1 cellular context compared by ENCODE assay signal in genomic region chr19:4431808-4432674, GRCh38.
TF ChIP-seq lines count a peak whose summit lies in the region.

No MANE protein-coding gene starts in this region.

TF ChIP-seq in K562, 482 proteins besides CTCF, POLR2A, EP300 and RAD21:
- TF ChIP-seq BRD9 (IDR thresholded peaks at IDR 0.05; ENCODE audit: low read depth, partially characterized antibody) (no peak), ILK (tag; IDR thresholded peaks at IDR 0.05; ENCODE audit: borderline replicate concordance, low read depth) (no peak), POLR2G (IDR thresholded peaks at IDR 0.05; ENCODE audit: low read depth, low read length) (peak; percentile 65), MCM3 (IDR thresholded peaks at IDR 0.05) (no peak), ZNF23 (CRISPR knock-in tag; IDR thresholded peaks at IDR 0.05) (no peak), ZFPM2 (CRISPR knock-in tag; IDR thresholded peaks at IDR 0.05) (no peak), RBM22 (IDR thresholded peaks at IDR 0.05; ENCODE audit: low read depth, low read length, poor library complexity, severe bottlenecking) (peak; percentile 75), STAT5B (CRISPR knock-in tag; IDR thresholded peaks at IDR 0.05) (no peak), HDAC2 (IDR thresholded peaks at IDR 0.05) (no peak), NRF1 (conservative IDR thresholded peaks at IDR 0.05 in 1 of 2, IDR thresholded peaks at IDR 0.05 in 1 of 2) (no peak), NR1H2 (CRISPR knock-in tag; IDR thresholded peaks at IDR 0.05) (no peak), ZNF212 (CRISPR knock-in tag; IDR thresholded peaks at IDR 0.05) (no peak), TFAP4 (CRISPR knock-in tag; IDR thresholded peaks at IDR 0.05; ENCODE audit: borderline replicate concordance) (no peak), E2F4 (CRISPR knock-in tag; IDR thresholded peaks at IDR 0.05; ENCODE audit: low read depth) (no peak), AFF4 (CRISPR knock-in tag; IDR thresholded peaks at IDR 0.05) (no peak), NR3C1 (CRISPR knock-in tag; IDR thresholded peaks at IDR 0.05) (no peak), POLR3G (IDR thresholded peaks at IDR 0.05; ENCODE audit: extremely low read depth, insufficient read length, insufficient replicate concordance) (no peak), ZBTB5 (IDR thresholded peaks at IDR 0.05) (no peak), EGR1 (conservative IDR thresholded peaks at IDR 0.05) (0 out of 2 replicates have a peak, but pooled peaks have one; percentile 12), SRSF3 (IDR thresholded peaks at IDR 0.05; ENCODE audit: insufficient read depth, low read length) (no peak), ZNF436 (CRISPR knock-in tag; IDR thresholded peaks at IDR 0.05) (no peak), ZNF280B (CRISPR knock-in tag; IDR thresholded peaks at IDR 0.05) (no peak), MED1 (CRISPR knock-in tag; IDR thresholded peaks at IDR 0.05; ENCODE audit: borderline replicate concordance) (no peak), ZNF57 (CRISPR knock-in tag; IDR thresholded peaks at IDR 0.05) (no peak), PTBP1 (IDR thresholded peaks at IDR 0.05; ENCODE audit: low read depth, low read length) (no peak), TBL1XR1 (IDR thresholded peaks at IDR 0.05; ENCODE audit: low read length in 2 of 2) (no peak), SUPT5H (IDR thresholded peaks at IDR 0.05) (0 out of 2 replicates have a peak, but pooled peaks have one; percentile 19), FOXK2 (conservative IDR thresholded peaks at IDR 0.05 in 1 of 2, IDR thresholded peaks at IDR 0.05 in 1 of 2; ENCODE audit: low read depth in 2 of 2) (no peak), CHCHD3 (CRISPR knock-in tag; IDR thresholded peaks at IDR 0.05) (no peak), NFE2 (IDR thresholded peaks at IDR 0.05; ENCODE audit: low read depth) (no peak)
